ENCODE assay signal across 26 cellular contexts in genomic region chr3:45082139-45082538, GRCh38. TPM values are rescaled to one million over a fixed set of nuclear protein-coding genes. Genes with fewer than 3 reads are reported as not detected.
A peak's percentile ranks its signal among the peaks of the same experiment; 100 is the strongest.
DNase-seq lines count a peak whose midpoint lies in the region; ATAC-seq and TF ChIP-seq lines count a peak whose summit lies in the region.
"Had no signal": no experiment of that assay in that cellular context is flagged by ENCODE, and none has a peak within 500 bp of the region (broad histone marks: within the 10 kb centered on the region; RNA-seq: fewer than 3 reads in every experiment).

No MANE protein-coding gene starts in this region.

- no peaks in the 10 kb centered on the region; the same call in 2 of the 3 replicates for H3K4me1 Mint-ChIP-seq in GM23338
- H3K4me1 Mint-ChIP-seq: activated naive CD8-positive, alpha-beta T cell treated with anti-CD3 and anti-CD28 coated beads, Interleukin-2, amount 50 U/mL, for 24 hours; immature natural killer cell had no signal

- no peak overlapping the region for H3K4me3 Mint-ChIP-seq in GM23338
- H3K4me3 Mint-ChIP-seq: activated naive CD8-positive, alpha-beta T cell treated with anti-CD3 and anti-CD28 coated beads, Interleukin-2, amount 50 U/mL, for 24 hours; immature natural killer cell; stimulated activated naive CD8-positive, alpha-beta T cell treated with anti-CD3 and anti-CD28 coated beads, Interleukin-15, Interleukin-2, amounts not matched to agents 100 ng/mL and 50 ng/mL, for 24 hours; T-helper 1 cell treated with Interleukin-12 subunit alpha and Interleukin-12 subunit beta and Interleukin-4 antibody, amounts not matched to agents 30 μg/mL and 1 μg/mL, for 36 hours; type B pancreatic cell had no signal

- ATAC-seq in GM23338 (no peak), thoracic aorta (ENCODE audit: insufficient number of reproducible peaks, low FRiP score, low read depth) (no peak), GM18867 (IDR thresholded peaks at IDR 0.05; ENCODE audit: unreplicated experiment) (no peak), GM18870 (IDR thresholded peaks at IDR 0.05; ENCODE audit: unreplicated experiment) (no peak)
- ATAC-seq: activated naive CD8-positive, alpha-beta T cell treated with anti-CD3 and anti-CD28 coated beads, Interleukin-2, amount 50 U/mL, for 24 hours; Panc1 had no signal

- H3K4me1 ChIP-seq in GM23338 (ENCODE audit: insufficient read depth), result no peaks in the 10 kb centered on the region; the same call in 1 of the 2 replicates
- H3K4me1 ChIP-seq in thoracic aorta (ENCODE audit: control insufficient read depth in 1 of 2, low read depth in 2 of 2), result peaks cover 10 to 25% of the 10 kb centered on the region in 2 donors

- no peaks in the 10 kb centered on the region for H3F3A ChIP-seq in GM23338 (replicated peaks; ENCODE audit: low read depth)

- no peak overlapping the region for H2AFZ ChIP-seq in GM23338

- no peaks in the 10 kb centered on the region for H3K79me2 ChIP-seq in GM23338 (replicated peaks; ENCODE audit: insufficient read depth)

- no peaks in the 10 kb centered on the region for H3K27me3 ChIP-seq in GM23338 (ENCODE audit: insufficient read depth)
- H3K27me3 ChIP-seq in thoracic aorta (replicated peaks; ENCODE audit: insufficient read depth), result no peaks in the 10 kb centered on the region
- no peaks in the 10 kb centered on the region for H3K27me3 ChIP-seq in H7 (ENCODE audit: control insufficient read depth, insufficient read depth, low read length)
- H3K27me3 ChIP-seq: heart right ventricle, SJSA1 had no signal

- peaks cover 3% of the 10 kb centered on the region; the same call in 1 of the 2 replicates for H3K36me3 ChIP-seq in GM23338 (ENCODE audit: insufficient read depth)
- H3K36me3 ChIP-seq in thoracic aorta, result no peaks in the 10 kb centered on the region
- peaks cover 4% of the 10 kb centered on the region for H3K36me3 ChIP-seq in H7 (replicated peaks; ENCODE audit: control insufficient read depth, insufficient read depth, low read length)
- H3K36me3 ChIP-seq: SJSA1 had no signal

- DNase-seq in GM23338 (ENCODE audit: low spot score), result no peak
- DNase-seq in astrocyte of the cerebellum (ENCODE audit: low read depth), result peak; percentile 63
- DNase-seq in fibroblast of pulmonary artery (ENCODE audit: low read depth), result peak; percentile 54
- DNase-seq in thoracic aorta (ENCODE audit: low spot score), result no peak
- no peak for DNase-seq in H7
- DNase-seq: activated effector memory CD4-positive, alpha-beta T cell treated with anti-CD3 and anti-CD28 coated beads, Interleukin-2, amount 50 U/mL, for 16 hours; activated naive CD8-positive, alpha-beta T cell treated with anti-CD3 and anti-CD28 coated beads, Interleukin-2, amount 50 U/mL, for 24 hours; Caco-2; caudate nucleus; GOT3; heart right ventricle; immature natural killer cell; KBM-7; NCI-H1930; NCI-H226; small intestine; stimulated activated CD4-positive, alpha-beta T cell treated with anti-CD3 and anti-CD28 coated beads, Interleukin-4, amount 100 ng/mL, for 1 hour had no signal

- H3K36me3 Mint-ChIP-seq in GM23338 (ENCODE audit: low read depth), result peaks cover 15% of the 10 kb centered on the region
- H3K36me3 Mint-ChIP-seq: immature natural killer cell had no signal

- in situ Hi-C loops in astrocyte of the cerebellum (cut with HindIII; ENCODE audit: low sequenced_read_pairs), result no loop called here

- H3K9me3 Mint-ChIP-seq in GM23338, result no peaks in the 10 kb centered on the region; the same call in 2 of the 3 replicates
- H3K9me3 Mint-ChIP-seq: activated naive CD8-positive, alpha-beta T cell treated with anti-CD3 and anti-CD28 coated beads, Interleukin-2, amount 50 U/mL, for 24 hours; immature natural killer cell; stimulated activated naive CD8-positive, alpha-beta T cell treated with anti-CD3 and anti-CD28 coated beads, Interleukin-15, Interleukin-2, amounts not matched to agents 100 ng/mL and 50 ng/mL, for 24 hours; type B pancreatic cell had no signal

- TF ChIP-seq CTCF in GM23338 (conservative IDR thresholded peaks at IDR 0.05; ENCODE audit: low read depth in 2 of 2) (no peak), astrocyte of the cerebellum (IDR thresholded peaks at IDR 0.05; ENCODE audit: low read depth, low read length, missing control alignments) (no peak), fibroblast of pulmonary artery (IDR thresholded peaks at IDR 0.05; ENCODE audit: low read length, missing control alignments) (no peak), thoracic aorta (IDR thresholded peaks at IDR 0.05) (no peak)

- H3K27ac ChIP-seq in GM23338 (ENCODE audit: low read depth) (no peak overlapping the region), thoracic aorta (peak overlapping the region; percentile 26 to 32)
- H3K27ac ChIP-seq: heart right ventricle, SJSA1, VCaP had no signal

- H3K27ac Mint-ChIP-seq in GM23338, result 0 out of 2 replicates have a peak overlapping the region, but pooled peaks have one; percentile 15
- H3K27ac Mint-ChIP-seq: activated naive CD8-positive, alpha-beta T cell treated with anti-CD3 and anti-CD28 coated beads, Interleukin-2, amount 50 U/mL, for 24 hours; immature natural killer cell; stimulated activated naive CD8-positive, alpha-beta T cell treated with anti-CD3 and anti-CD28 coated beads, Interleukin-15, Interleukin-2, amounts not matched to agents 100 ng/mL and 50 ng/mL, for 24 hours; T-helper 1 cell treated with Interleukin-12 subunit alpha and Interleukin-12 subunit beta and Interleukin-4 antibody, amounts not matched to agents 30 μg/mL and 1 μg/mL, for 36 hours; type B pancreatic cell had no signal

- H3K9me3 ChIP-seq in thoracic aorta, result no peaks in the 10 kb centered on the region
- H3K9me3 ChIP-seq: Caco-2, SJSA1 had no signal

- H3K4me3 ChIP-seq in GM23338 (no peak overlapping the region), astrocyte of the cerebellum (ENCODE audit: low read depth, low read length) (no peak overlapping the region), fibroblast of pulmonary artery (replicated peaks; ENCODE audit: low read depth, low read length) (no peak overlapping the region), thoracic aorta (no peak overlapping the region), H7 (ENCODE audit: insufficient read depth, low read depth, low read length) (no peak overlapping the region)
- H3K4me3 ChIP-seq: heart right ventricle, SJSA1 had no signal

- no peaks in the 10 kb centered on the region for H4K20me1 ChIP-seq in GM23338 (replicated peaks; ENCODE audit: insufficient read depth)

- peaks cover 3% of the 10 kb centered on the region; the same call in 1 of the 2 replicates for H3K9me2 ChIP-seq in GM23338 (ENCODE audit: insufficient read depth)

- peaks cover 5% of the 10 kb centered on the region for H3K27me3 Mint-ChIP-seq in GM23338 (ENCODE audit: insufficient read depth, low read depth, poor library complexity)
- H3K27me3 Mint-ChIP-seq: type B pancreatic cell had no signal

- H3K4me2 ChIP-seq in GM23338, result no peak overlapping the region

TF ChIP-seq in GM23338, 12 proteins besides CTCF, POLR2A, EP300 and RAD21 (continues in another document):
- TF ChIP-seq EZH2 (IDR thresholded peaks at IDR 0.05; ENCODE audit: low read depth, unreplicated experiment) (no peak), JUNB (IDR thresholded peaks at IDR 0.05; ENCODE audit: unreplicated experiment) (no peak), ETS1 (IDR thresholded peaks at IDR 0.05) (no peak), STAT1 (IDR thresholded peaks at IDR 0.05; ENCODE audit: unreplicated experiment) (no peak), CREB1 (CRISPR knock-in tag; IDR thresholded peaks at IDR 0.05; ENCODE audit: low read depth) (no peak), POLR2AphosphoS5 (IDR thresholded peaks at IDR 0.05; ENCODE audit: low read depth) (no peak), ZNF331 (CRISPR knock-in tag; IDR thresholded peaks at IDR 0.05; ENCODE audit: low read depth) (no peak)
- TF ChIP-seq, protein P1, sequence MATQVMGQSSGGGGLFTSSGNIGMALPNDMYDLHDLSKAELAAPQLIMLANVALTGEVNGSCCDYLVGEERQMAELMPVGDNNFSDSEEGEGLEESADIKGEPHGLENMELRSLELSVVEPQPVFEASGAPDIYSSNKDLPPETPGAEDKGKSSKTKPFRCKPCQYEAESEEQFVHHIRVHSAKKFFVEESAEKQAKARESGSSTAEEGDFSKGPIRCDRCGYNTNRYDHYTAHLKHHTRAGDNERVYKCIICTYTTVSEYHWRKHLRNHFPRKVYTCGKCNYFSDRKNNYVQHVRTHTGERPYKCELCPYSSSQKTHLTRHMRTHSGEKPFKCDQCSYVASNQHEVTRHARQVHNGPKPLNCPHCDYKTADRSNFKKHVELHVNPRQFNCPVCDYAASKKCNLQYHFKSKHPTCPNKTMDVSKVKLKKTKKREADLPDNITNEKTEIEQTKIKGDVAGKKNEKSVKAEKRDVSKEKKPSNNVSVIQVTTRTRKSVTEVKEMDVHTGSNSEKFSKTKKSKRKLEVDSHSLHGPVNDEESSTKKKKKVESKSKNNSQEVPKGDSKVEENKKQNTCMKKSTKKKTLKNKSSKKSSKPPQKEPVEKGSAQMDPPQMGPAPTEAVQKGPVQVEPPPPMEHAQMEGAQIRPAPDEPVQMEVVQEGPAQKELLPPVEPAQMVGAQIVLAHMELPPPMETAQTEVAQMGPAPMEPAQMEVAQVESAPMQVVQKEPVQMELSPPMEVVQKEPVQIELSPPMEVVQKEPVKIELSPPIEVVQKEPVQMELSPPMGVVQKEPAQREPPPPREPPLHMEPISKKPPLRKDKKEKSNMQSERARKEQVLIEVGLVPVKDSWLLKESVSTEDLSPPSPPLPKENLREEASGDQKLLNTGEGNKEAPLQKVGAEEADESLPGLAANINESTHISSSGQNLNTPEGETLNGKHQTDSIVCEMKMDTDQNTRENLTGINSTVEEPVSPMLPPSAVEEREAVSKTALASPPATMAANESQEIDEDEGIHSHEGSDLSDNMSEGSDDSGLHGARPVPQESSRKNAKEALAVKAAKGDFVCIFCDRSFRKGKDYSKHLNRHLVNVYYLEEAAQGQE (IDR thresholded peaks at IDR 0.05; ENCODE audit: unreplicated experiment), result no peak

RNA-seq across cellular contexts. Expression of gene CLEC3B, which starts 56.0 kb away (rescaled TPM):
- not detected in 2 replicates for total RNA-seq in GM23338 (2014; rRNA removed; shearing (Covaris generic))
- polyA plus RNA-seq in GM23338 (2016; fragmentation: Nextera tagmentation; extraction: Ambion mirVana), result not detected in 2 replicates
- 100 to 1,000 TPM in 1 of 2 donors, 10 to 100 TPM in 1; 96.6 to 202 TPM for total RNA-seq in thoracic aorta
- total RNA-seq in H7 (2014; rRNA removed; shearing (Covaris generic)), result not detected in 2 replicates
- total RNA-seq: epithelial cell of proximal tubule had no signal

Comparison
In these comparisons a context has a peak if more than half of its experiments do, and no peak if none do; other contexts are left out.
1. DNase-seq: peak in astrocyte of the cerebellum (single experiment) and fibroblast of pulmonary artery (single experiment); none in GM23338 (single experiment), thoracic aorta (single experiment) and H7 (single experiment).
2. RNA of gene CLEC3B, which starts 56.0 kb away (total RNA-seq): 96.6 to 202 TPM in thoracic aorta; not detected in GM23338 and not detected in H7; every median in the first group is over 10 times any median in the second.